ENCODE assay signal across 12 cellular contexts in the genomic region with DNA sequence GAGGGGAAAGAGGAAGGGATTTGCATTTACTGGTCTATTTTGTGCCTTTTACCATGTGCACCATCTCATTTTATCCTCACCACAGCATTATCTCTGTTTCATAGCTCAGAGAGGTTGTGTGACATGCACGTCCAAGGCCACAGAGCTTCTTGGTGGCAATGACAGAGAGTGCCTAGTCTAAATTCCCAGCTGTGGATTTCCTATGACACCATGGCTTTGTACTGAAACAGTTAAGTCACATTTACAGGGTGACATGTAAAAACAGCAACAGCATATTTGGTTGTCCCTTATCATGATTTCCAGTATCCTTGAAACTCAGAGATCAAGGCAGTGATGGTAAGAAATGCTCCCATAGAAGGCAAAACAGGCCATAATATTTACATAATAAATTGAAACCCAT.
DNase-seq lines count a peak whose midpoint lies in the region; ATAC-seq, FAIRE-seq and TF ChIP-seq lines count a peak whose summit lies in the region.
"Had no signal": no experiment of that assay in that cellular context is flagged by ENCODE, and none has a peak within 500 bp of the region (broad histone marks: within the 10 kb centered on the region; RNA-seq: fewer than 3 reads in every experiment).

No MANE protein-coding gene starts in this region.

- WGBS in pancreas, 2 donors = 59 to 64% methylated on average over 1 of the region's 1 CpG

- H3K4me3 ChIP-seq in Karpas-422 (ENCODE audit: low read length) = peak overlapping the region; percentile 10; the same call in 1 of the 2 replicates
- no peak overlapping the region for H3K4me3 ChIP-seq in coronary artery
- no peak overlapping the region for H3K4me3 ChIP-seq in muscle layer of duodenum (ENCODE audit: low read depth in 1 of 2, low read length in 2 of 2)
- no peak overlapping the region for H3K4me3 ChIP-seq in pancreas
- no peak overlapping the region for H3K4me3 ChIP-seq in OCI-LY7 (ENCODE audit: low read depth, low read length, poor library complexity, severe bottlenecking)
- H3K4me3 ChIP-seq: K562 had no signal

- H3K4me2 ChIP-seq in Karpas-422 (ENCODE audit: low read depth, low read length, poor library complexity, severe bottlenecking) = peak overlapping the region; percentile 30
- no peak overlapping the region for H3K4me2 ChIP-seq in OCI-LY7 (ENCODE audit: low read length)

- no peaks in the 10 kb centered on the region for H3K9me2 ChIP-seq in Karpas-422 (replicated peaks; ENCODE audit: insufficient read depth, low read length)
- H3K9me2 ChIP-seq in OCI-LY7 (ENCODE audit: insufficient read depth, low read length) = no peaks in the 10 kb centered on the region

- POLR2A ChIA-PET in OCI-LY7 (lab: Charles Lee) = interaction anchor here (1.1 to 1.3 kb wide), 2 partner anchors 42 to 307 kb away, joined by 4 to 5 read pairs; no protein-coding TSS in a partner anchor

- H3K4me1 ChIP-seq in Karpas-422 (ENCODE audit: low read length) (peaks cover 17% of the 10 kb centered on the region), muscle layer of duodenum (ENCODE audit: control insufficient read depth in 1 of 2, insufficient read depth in 2 of 2, low read length in 2 of 2) (peaks cover 0 to 5% of the 10 kb centered on the region in 2 donors), pancreas (peaks cover 23 to 32% (median 24%) of the 10 kb centered on the region in 3 donors), OCI-LY7 (ENCODE audit: insufficient read depth, low read length, poor library complexity, severe bottlenecking) (no peaks in the 10 kb centered on the region)

- TF ChIP-seq CTCF in coronary artery (IDR thresholded peaks at IDR 0.05) (no peak), pancreas (IDR thresholded peaks at IDR 0.05) (no peak), OCI-LY7 (conservative IDR thresholded peaks at IDR 0.05; ENCODE audit: low read length) (no peak)

- H3K36me3 ChIP-seq in Karpas-422 (ENCODE audit: insufficient read depth, low read length) = no peaks in the 10 kb centered on the region
- H3K36me3 ChIP-seq in muscle layer of duodenum (ENCODE audit: control insufficient read depth in 1 of 2, insufficient read depth in 2 of 2, low read length in 2 of 2) = no peaks in the 10 kb centered on the region
- H3K36me3 ChIP-seq in pancreas = no peaks in the 10 kb centered on the region
- no peaks in the 10 kb centered on the region for H3K36me3 ChIP-seq in OCI-LY7 (ENCODE audit: insufficient read depth, low read length)

- H3K27me3 ChIP-seq in Karpas-422 (ENCODE audit: low read length) (no peaks in the 10 kb centered on the region), muscle layer of duodenum (ENCODE audit: low read depth, low read length) (no peaks in the 10 kb centered on the region), pancreas (no peaks in the 10 kb centered on the region)

- CTCF ChIA-PET in OCI-LY7 (lab: Charles Lee; ENCODE audit: unreplicated experiment) = no interaction called here

- H2AFZ ChIP-seq in Karpas-422 (ENCODE audit: low read length) (no peak overlapping the region), OCI-LY7 (ENCODE audit: low read length) (no peak overlapping the region)

- BruUV-seq in OCI-LY7 (replicated peaks; lab: Mats Ljungman, UMichigan) = no TSS peak

- H3K79me2 ChIP-seq in Karpas-422 (ENCODE audit: low read length) (no peaks in the 10 kb centered on the region), OCI-LY7 (ENCODE audit: insufficient read depth, low read depth, low read length) (no peaks in the 10 kb centered on the region)

- no peak overlapping the region for H3K27ac ChIP-seq in Karpas-422 (ENCODE audit: low read length)
- peak overlapping the region; percentile 76 to 90 for H3K27ac ChIP-seq in coronary artery
- H3K27ac ChIP-seq in muscle layer of duodenum (ENCODE audit: low read length) = peak overlapping the region; percentile 52
- H3K27ac ChIP-seq in substantia nigra (ENCODE audit: low read depth, low read length, poor library complexity, severe bottlenecking) = peak overlapping the region; percentile 79
- peak overlapping the region in 2 of 4 donors; percentile 72 to 73 for H3K27ac ChIP-seq in pancreas
- H3K27ac ChIP-seq in OCI-LY7 (ENCODE audit: low read depth, low read length, poor library complexity, severe bottlenecking) = no peak overlapping the region

- intact Hi-C loops in pancreas (cut with DNase I) (no loop called here), OCI-LY7 (cut with micrococcal nuclease; ENCODE audit: unreplicated experiment) (no loop called here)

- no peak for FAIRE-seq in pancreas (lab: Jason Lieb, UNC)
- FAIRE-seq: D721Med, K562 had no signal

- H3K9me3 ChIP-seq in Karpas-422 (ENCODE audit: low read length) (no peaks in the 10 kb centered on the region), muscle layer of duodenum (ENCODE audit: control insufficient read depth in 1 of 2, low read length in 2 of 2) (no peaks in the 10 kb centered on the region), pancreas (no peaks in the 10 kb centered on the region), OCI-LY7 (ENCODE audit: low read length) (no peaks in the 10 kb centered on the region)

- ATAC-seq in pancreas = no peak
- ATAC-seq in HG03139 (IDR thresholded peaks at IDR 0.05; ENCODE audit: unreplicated experiment) = no peak
- ATAC-seq: K562; stimulated activated effector memory CD8-positive, alpha-beta T cell treated with anti-CD3 and anti-CD28 coated beads, Interleukin-12 subunit alpha, Interleukin-12 subunit beta, amount 100 ng/mL, for 72 hours had no signal

- no peak overlapping the region for H3K9ac ChIP-seq in Karpas-422 (ENCODE audit: low read length)

- H4K20me1 ChIP-seq in Karpas-422 (ENCODE audit: insufficient read depth, low read depth, low read length) (no peaks in the 10 kb centered on the region), OCI-LY7 (ENCODE audit: insufficient read depth, low read length) (no peaks in the 10 kb centered on the region)

- DNase-seq in Karpas-422 = no peak
- no peak for DNase-seq in coronary artery (ENCODE audit: low spot score)
- no peak for DNase-seq in substantia nigra (lab: John Stamatoyannopoulos, UW)
- DNase-seq in pancreas = no peak
- no peak for DNase-seq in OCI-LY7 (ENCODE audit: low spot score)
- no peak for DNase-seq in cerebellum (ENCODE audit: low spot score)
- DNase-seq: AML-193 had no signal

Comparison
In these comparisons a context has a peak if more than half of its experiments do, and no peak if none do; other contexts are left out.
1. H3K27ac ChIP-seq: peak in coronary artery (2 of 2), muscle layer of duodenum (single experiment) and substantia nigra (single experiment); none in Karpas-422 (single experiment) and OCI-LY7 (single experiment).